ENCODE assay signal across 15 cellular contexts in genomic region chr18:6747646-6748045, GRCh38. TPM values are rescaled to one million over a fixed set of nuclear protein-coding genes. Genes with fewer than 3 reads are reported as not detected.
DNase-seq lines count a peak whose midpoint lies in the region; ATAC-seq, FAIRE-seq and TF ChIP-seq lines count a peak whose summit lies in the region.
"Had no signal": no experiment of that assay in that cellular context is flagged by ENCODE, and none has a peak within 500 bp of the region (broad histone marks: within the 10 kb centered on the region; RNA-seq: fewer than 3 reads in every experiment).

No MANE protein-coding gene starts in this region.

- WGBS in SK-N-SH (ENCODE audit: low lambda C conversion rate) = 5% methylated on average over 2 of the region's 2 CpGs

- DNase-seq in cardiac muscle cell (ENCODE audit: low read depth in 1 of 2, low spot score in 1 of 2) (peak in 1 of 2 donors; percentile 85), Right ventricle myocardium inferior (ENCODE audit: missing footprints) (no peak), SK-N-SH (no peak), fibroblast of the aortic adventitia (ENCODE audit: low read depth) (peak; percentile 91), urothelium cell line (ENCODE audit: low spot score) (peak; percentile 90), colonic mucosa (no peak)
- no peak for DNase-seq in stimulated activated effector memory CD8-positive, alpha-beta T cell treated with anti-CD3 and anti-CD28 coated beads, Interleukin-12 subunit alpha, Interleukin-12 subunit beta, amount 100 ng/mL, for 72 hours (ENCODE audit: low spot score in 2 of 2)
- DNase-seq: aorta; naive thymus-derived CD4-positive, alpha-beta T cell; NCI-H2171; thyroid gland had no signal

- no peak overlapping the region for H3K27ac Mint-ChIP-seq in stimulated activated effector memory CD8-positive, alpha-beta T cell treated with anti-CD3 and anti-CD28 coated beads, Interleukin-12 subunit alpha, Interleukin-12 subunit beta, amount 100 ng/mL, for 72 hours
- H3K27ac Mint-ChIP-seq: naive thymus-derived CD4-positive, alpha-beta T cell had no signal

- H3K4me2 ChIP-seq in SK-N-SH = no peak overlapping the region
- H3K4me2 ChIP-seq: A549 had no signal

- H3K27me3 ChIP-seq in cardiac muscle cell (no peaks in the 10 kb centered on the region), SK-N-SH (ENCODE audit: insufficient read depth) (no peaks in the 10 kb centered on the region), colonic mucosa (no peaks in the 10 kb centered on the region)
- H3K27me3 ChIP-seq: thyroid gland had no signal

- H3K27ac ChIP-seq in cardiac muscle cell (peak overlapping the region; percentile 90), SK-N-SH (ENCODE audit: low read depth in 2 of 2, low read length in 1 of 2) (peak overlapping the region in 1 of 2 experiments; percentile 43; a peak in 2 of 4 replicates), colonic mucosa (no peak overlapping the region)
- H3K27ac ChIP-seq: A549 had no signal

- H3K4me3 Mint-ChIP-seq in stimulated activated effector memory CD8-positive, alpha-beta T cell treated with anti-CD3 and anti-CD28 coated beads, Interleukin-12 subunit alpha, Interleukin-12 subunit beta, amount 100 ng/mL, for 72 hours = no peak overlapping the region
- H3K4me3 Mint-ChIP-seq: naive thymus-derived CD4-positive, alpha-beta T cell had no signal

- no peak overlapping the region for H2AFZ ChIP-seq in SK-N-SH (ENCODE audit: low read depth)

- CTCF ChIA-PET in SK-N-SH (lab: Yijun Ruan, JAX) = no interaction called here

- ATAC-seq in Right ventricle myocardium inferior = no peak
- ATAC-seq in GM18909 (IDR thresholded peaks at IDR 0.05; ENCODE audit: poor library complexity, unreplicated experiment) = no peak
- no peak for ATAC-seq in stimulated activated effector memory CD8-positive, alpha-beta T cell treated with anti-CD3 and anti-CD28 coated beads, Interleukin-12 subunit alpha, Interleukin-12 subunit beta, amount 100 ng/mL, for 72 hours
- ATAC-seq: A549; naive thymus-derived CD4-positive, alpha-beta T cell had no signal

- H3K9me2 ChIP-seq in SK-N-SH = no peaks in the 10 kb centered on the region

- H3K9me3 Mint-ChIP-seq in stimulated activated effector memory CD8-positive, alpha-beta T cell treated with anti-CD3 and anti-CD28 coated beads, Interleukin-12 subunit alpha, Interleukin-12 subunit beta, amount 100 ng/mL, for 72 hours = peaks cover 9% of the 10 kb centered on the region

- H3K36me3 ChIP-seq in cardiac muscle cell = no peaks in the 10 kb centered on the region
- no peaks in the 10 kb centered on the region for H3K36me3 ChIP-seq in SK-N-SH (replicated peaks in 1 of 2; ENCODE audit: control insufficient read depth in 1 of 2, insufficient read depth in 2 of 2, low read length in 1 of 2)
- no peaks in the 10 kb centered on the region for H3K36me3 ChIP-seq in colonic mucosa
- H3K36me3 ChIP-seq: thyroid gland had no signal

- POLR2A ChIA-PET in SK-N-SH (lab: Yijun Ruan, JAX) = no interaction called here

- H3K4me1 Mint-ChIP-seq in stimulated activated effector memory CD8-positive, alpha-beta T cell treated with anti-CD3 and anti-CD28 coated beads, Interleukin-12 subunit alpha, Interleukin-12 subunit beta, amount 100 ng/mL, for 72 hours = no peaks in the 10 kb centered on the region

- H3K9ac ChIP-seq in SK-N-SH = no peak overlapping the region
- H3K9ac ChIP-seq in colonic mucosa (ENCODE audit: low read depth in 2 of 2, low read length in 2 of 2) = no peak overlapping the region

- H3K4me3 ChIP-seq in cardiac muscle cell = no peak overlapping the region
- no peak overlapping the region for H3K4me3 ChIP-seq in SK-N-SH (ENCODE audit: low read depth in 2 of 2, low read length in 1 of 2)
- no peak overlapping the region for H3K4me3 ChIP-seq in fibroblast of the aortic adventitia (ENCODE audit: low read depth, low read length)
- H3K4me3 ChIP-seq in colonic mucosa = no peak overlapping the region
- H3K4me3 ChIP-seq: A549, thyroid gland had no signal

- H3F3A ChIP-seq in SK-N-SH (replicated peaks; ENCODE audit: insufficient read depth) = peaks cover 4% of the 10 kb centered on the region

- no peak for TF ChIP-seq RAD21 in SK-N-SH (IDR thresholded peaks at IDR 0.05; ENCODE audit: low read length)

- FAIRE-seq in urothelium cell line (lab: Jason Lieb, UNC) = peak; percentile 98
- FAIRE-seq: A549 had no signal

- TF ChIP-seq CTCF in cardiac muscle cell (IDR thresholded peaks at IDR 0.05; ENCODE audit: low read depth, low read length) (no peak), SK-N-SH (IDR thresholded peaks at IDR 0.05) (no peak), fibroblast of the aortic adventitia (IDR thresholded peaks at IDR 0.05; ENCODE audit: insufficient read depth, low read length) (no peak), colonic mucosa (IDR thresholded peaks at IDR 0.05) (no peak)

- TF ChIP-seq EP300 in SK-N-SH (IDR thresholded peaks at IDR 0.05; ENCODE audit: borderline replicate concordance in 1 of 2, low read depth in 1 of 2, low read length in 1 of 2) = peak; percentile 8 to 67; a peak in 1 of 4 replicates

- H3K9me3 ChIP-seq in cardiac muscle cell (ENCODE audit: low read depth) (no peaks in the 10 kb centered on the region), SK-N-SH (no peaks in the 10 kb centered on the region), colonic mucosa (no peaks in the 10 kb centered on the region)
- H3K9me3 ChIP-seq: A549, thyroid gland had no signal

- H4K20me1 ChIP-seq in SK-N-SH (ENCODE audit: insufficient read depth) = no peaks in the 10 kb centered on the region

- H3K4me1 ChIP-seq in cardiac muscle cell (ENCODE audit: low read depth) (peaks cover 50% of the 10 kb centered on the region), SK-N-SH (ENCODE audit: control insufficient read depth in 1 of 2, insufficient read depth in 2 of 2, low read depth in 1 of 2, low read length in 1 of 2) (peaks cover 0 to 4% of the 10 kb centered on the region in 2 experiments; a peak in 2 of 4 replicates), colonic mucosa (no peaks in the 10 kb centered on the region)

- H3K36me3 Mint-ChIP-seq in stimulated activated effector memory CD8-positive, alpha-beta T cell treated with anti-CD3 and anti-CD28 coated beads, Interleukin-12 subunit alpha, Interleukin-12 subunit beta, amount 100 ng/mL, for 72 hours = no peaks in the 10 kb centered on the region

- H3K79me2 ChIP-seq in SK-N-SH (ENCODE audit: insufficient read depth) = no peaks in the 10 kb centered on the region

- intact Hi-C loops in Right ventricle myocardium inferior (cut with DNase I) (no loop called here), colonic mucosa (cut with DNase I) (no loop called here)

TF ChIP-seq in SK-N-SH, 30 proteins besides CTCF, POLR2A, EP300 and RAD21 (continues in another document):
- TF ChIP-seq YY1 (IDR thresholded peaks at IDR 0.05; ENCODE audit: low read depth) = no peak
- TF ChIP-seq SIN3A (IDR thresholded peaks at IDR 0.05; ENCODE audit: borderline replicate concordance, low read depth, low read length) = 0 out of 2 replicates have a peak, but pooled peaks have one; percentile 40
- no peak for TF ChIP-seq REST (IDR thresholded peaks at IDR 0.05; ENCODE audit: low read depth, low read length)
- peak; percentile 98 for TF ChIP-seq NFIC (IDR thresholded peaks at IDR 0.05; ENCODE audit: borderline replicate concordance)
- TF ChIP-seq JUND (IDR thresholded peaks at IDR 0.05) = peak; percentile 92
- TF ChIP-seq ELF1 (IDR thresholded peaks at IDR 0.05) = no peak
- TF ChIP-seq POLR2AphosphoS5 (IDR thresholded peaks at IDR 0.05; ENCODE audit: low read depth, low read length) = peak; percentile 74; the same call in 1 of the 2 replicates
- no peak for TF ChIP-seq GABPA (IDR thresholded peaks at IDR 0.05; ENCODE audit: low read depth)
- TF ChIP-seq TEAD4 (IDR thresholded peaks at IDR 0.05; ENCODE audit: borderline replicate concordance, insufficient read depth) = peak; percentile 59; the same call in 1 of the 2 replicates
- TF ChIP-seq FOXJ3 (CRISPR knock-in tag; IDR thresholded peaks at IDR 0.05) = no peak
- TF ChIP-seq PBX3 (IDR thresholded peaks at IDR 0.05) = peak; percentile 84

RNA-seq across cellular contexts. Expression of gene ARHGAP28, which starts 18.1 kb away (rescaled TPM):
- total RNA-seq in cardiac muscle cell (19.3 and 23.7 TPM in 2 replicates), Right ventricle myocardium inferior (1.1 TPM), fibroblast of the aortic adventitia (ENCODE audit: low replicate concordance) (11.9 and 221 TPM in 2 replicates), colonic mucosa (1 to 10 TPM; 1.9 to 2.9 TPM)
- polyA plus RNA-seq in cardiac muscle cell (13.6 and 19.5 TPM in 2 replicates), SK-N-SH (2012; rRNA removed) (0.99 and 1.3 TPM in 2 replicates)
- polyA plus RNA-seq in SK-N-SH (2012; cell fraction: cytosol; rRNA removed) = 1.3 and 1.5 TPM in 2 replicates
- polyA plus RNA-seq in SK-N-SH (2012; cell fraction: nucleus; rRNA removed) = 1.6 and 1.9 TPM in 2 replicates
- total RNA-seq: activated CD8-positive, alpha-beta memory T cell treated with anti-CD3 and anti-CD28 coated beads for 36 hours; HT-29; naive thymus-derived CD4-positive, alpha-beta T cell had no signal
- polyA plus RNA-seq: naive thymus-derived CD4-positive, alpha-beta T cell had no signal

Comparison
In these comparisons a context has a peak if more than half of its experiments do, and no peak if none do; other contexts are left out.
1. DNase-seq: peak in fibroblast of the aortic adventitia (single experiment) and urothelium cell line (single experiment); none in Right ventricle myocardium inferior (single experiment), SK-N-SH (single experiment), colonic mucosa (single experiment) and stimulated activated effector memory CD8-positive, alpha-beta T cell treated with anti-CD3 and anti-CD28 coated beads, Interleukin-12 subunit alpha, Interleukin-12 subunit beta, amount 100 ng/mL, for 72 hours (0 of 2).